29 cellular contexts compared by ENCODE assay signal in genomic region chr16:12536412-12536746, GRCh38.
DNase-seq lines count a peak whose midpoint lies in the region; TF ChIP-seq lines count a peak whose summit lies in the region.
"Had no signal": no experiment of that assay in that cellular context is flagged by ENCODE, and none has a peak within 500 bp of the region (broad histone marks: within the 10 kb centered on the region; RNA-seq: fewer than 3 reads in every experiment).

No MANE protein-coding gene starts in this region.

- CTCF ChIA-PET in activated naive CD4-positive, alpha-beta T cell treated with anti-CD3 and anti-CD28 coated beads, Interleukin-2, amount 10 ng/mL, durations not matched to agents 7 days and 5 days (lab: Charles Lee) = interaction anchor here (0.7 to 2.7 kb wide), 8 partner anchors 15 to 281 kb away, joined by 3 to 10 read pairs (median 4); no protein-coding TSS in a partner anchor
- CTCF ChIA-PET in activated CD4-positive, alpha-beta memory T cell treated with anti-CD3 and anti-CD28 coated beads for 36 hours (lab: Charles Lee) = interaction anchor here (0.8 to 1.6 kb wide), 5 partner anchors 23 to 441 kb away, joined by 3 to 5 read pairs (median 4); no protein-coding TSS in a partner anchor

- no peak overlapping the region for H3K4me3 Mint-ChIP-seq in activated naive CD4-positive, alpha-beta T cell treated with anti-CD3 and anti-CD28 coated beads, Interleukin-2, amount 10 ng/mL, durations not matched to agents 7 days and 5 days
- H3K4me3 Mint-ChIP-seq in activated CD4-positive, alpha-beta memory T cell treated with anti-CD3 and anti-CD28 coated beads for 36 hours = no peak overlapping the region
- peak overlapping the region; percentile 51 for H3K4me3 Mint-ChIP-seq in activated T-helper 1 cell treated with anti-CD3 and anti-CD28 coated beads, Interleukin-12 subunit alpha, Interleukin-12 subunit beta, Interleukin-2, Interleukin-4 antibody, amounts not matched to agents 30 ng/mL and 10 ng/mL and 1 ng/mL, durations not matched to agents 14 hours and 24 hours and 36 hours
- H3K4me3 Mint-ChIP-seq: activated B cell treated with CpG ODN at 0.5 μM for 24 hours; dendritic cell treated with granulocyte-macrophage colony-stimulating factor and Interleukin-4, amounts not matched to agents 40 ng/mL and 50 ng/mL, for 4 days; endodermal cell; neural crest cell had no signal

- peaks cover 10 to 99% (median 30%) of the 10 kb centered on the region in 3 donors for H3K4me1 ChIP-seq in esophagus squamous epithelium
- peaks cover 0 to 7% (median 1%) of the 10 kb centered on the region in 4 donors for H3K4me1 ChIP-seq in tibial nerve
- H3K4me1 ChIP-seq: gastrocnemius medialis, pancreas, upper lobe of right lung had no signal

- intact Hi-C loops in activated CD4-positive, alpha-beta memory T cell treated with anti-CD3 and anti-CD28 coated beads for 36 hours (cut with micrococcal nuclease) = loop anchor here (1.0 to 5.0 kb wide), 3 partner anchors 34 to 77 kb away; no protein-coding TSS in a partner anchor
- intact Hi-C loops in activated T-helper 1 cell treated with anti-CD3 and anti-CD28 coated beads, Interleukin-12 subunit alpha, Interleukin-12 subunit beta, Interleukin-2, Interleukin-4 antibody, amounts not matched to agents 30 ng/mL and 10 ng/mL and 1 ng/mL, durations not matched to agents 14 hours and 24 hours and 36 hours (cut with micrococcal nuclease) = loop anchor here (1.0 to 10.0 kb wide), 5 partner anchors 14 to 1439 kb away; partner anchors contain the start of genes GSPT1 and SNX29
- intact Hi-C loops in esophagus squamous epithelium (cut with DNase I) = loop anchor here (5.0 kb wide), 1 partner anchor 139 kb away; no protein-coding TSS in a partner anchor

- no peaks in the 10 kb centered on the region for H3K9me3 Mint-ChIP-seq in activated naive CD4-positive, alpha-beta T cell treated with anti-CD3 and anti-CD28 coated beads, Interleukin-2, amount 10 ng/mL, durations not matched to agents 7 days and 5 days
- no peaks in the 10 kb centered on the region for H3K9me3 Mint-ChIP-seq in activated CD4-positive, alpha-beta memory T cell treated with anti-CD3 and anti-CD28 coated beads for 36 hours
- no peaks in the 10 kb centered on the region for H3K9me3 Mint-ChIP-seq in activated T-helper 1 cell treated with anti-CD3 and anti-CD28 coated beads, Interleukin-12 subunit alpha, Interleukin-12 subunit beta, Interleukin-2, Interleukin-4 antibody, amounts not matched to agents 30 ng/mL and 10 ng/mL and 1 ng/mL, durations not matched to agents 14 hours and 24 hours and 36 hours
- H3K9me3 Mint-ChIP-seq: activated B cell treated with CpG ODN at 0.5 μM for 24 hours; dendritic cell treated with granulocyte-macrophage colony-stimulating factor and Interleukin-4, amounts not matched to agents 40 ng/mL and 50 ng/mL, for 4 days; endodermal cell had no signal

- H3K27me3 Mint-ChIP-seq in activated naive CD4-positive, alpha-beta T cell treated with anti-CD3 and anti-CD28 coated beads, Interleukin-2, amount 10 ng/mL, durations not matched to agents 7 days and 5 days = no peaks in the 10 kb centered on the region
- no peaks in the 10 kb centered on the region for H3K27me3 Mint-ChIP-seq in activated CD4-positive, alpha-beta memory T cell treated with anti-CD3 and anti-CD28 coated beads for 36 hours
- H3K27me3 Mint-ChIP-seq in activated T-helper 1 cell treated with anti-CD3 and anti-CD28 coated beads, Interleukin-12 subunit alpha, Interleukin-12 subunit beta, Interleukin-2, Interleukin-4 antibody, amounts not matched to agents 30 ng/mL and 10 ng/mL and 1 ng/mL, durations not matched to agents 14 hours and 24 hours and 36 hours (ENCODE audit: insufficient read depth) = no peaks in the 10 kb centered on the region
- H3K27me3 Mint-ChIP-seq: activated B cell treated with CpG ODN at 0.5 μM for 24 hours; dendritic cell treated with granulocyte-macrophage colony-stimulating factor and Interleukin-4, amounts not matched to agents 40 ng/mL and 50 ng/mL, for 4 days had no signal

- H3K4me3 ChIP-seq in esophagus squamous epithelium (no peak overlapping the region), tibial nerve (no peak overlapping the region)
- H3K4me3 ChIP-seq: gastrocnemius medialis, hepatocyte, pancreas, PC-9, upper lobe of right lung had no signal

- H3K36me3 ChIP-seq in esophagus squamous epithelium (no peaks in the 10 kb centered on the region), tibial nerve (no peaks in the 10 kb centered on the region)
- H3K36me3 ChIP-seq: gastrocnemius medialis, pancreas, upper lobe of right lung had no signal

- TF ChIP-seq POLR2A in esophagus squamous epithelium (IDR thresholded peaks at IDR 0.05) (no peak), tibial nerve (IDR thresholded peaks at IDR 0.05) (no peak)

- H3K9me3 ChIP-seq in esophagus squamous epithelium (no peaks in the 10 kb centered on the region), tibial nerve (no peaks in the 10 kb centered on the region)
- H3K9me3 ChIP-seq: gastrocnemius medialis, pancreas, upper lobe of right lung had no signal

- H3K27me3 ChIP-seq in esophagus squamous epithelium (no peaks in the 10 kb centered on the region), tibial nerve (no peaks in the 10 kb centered on the region)
- H3K27me3 ChIP-seq: gastrocnemius medialis, hepatocyte, pancreas, upper lobe of right lung had no signal

- no peak for TF ChIP-seq EP300 in tibial nerve (IDR thresholded peaks at IDR 0.05)

- TF ChIP-seq CTCF in esophagus squamous epithelium (IDR thresholded peaks at IDR 0.05) (no peak), tibial nerve (IDR thresholded peaks at IDR 0.05) (no peak)

- WGBS in esophagus squamous epithelium, 2 donors = 63 to 83% methylated on average over 3 to 5 of the region's 5 CpGs
- WGBS in tibial nerve, 2 donors = 91 to 97% methylated on average over 5 of the region's 5 CpGs

- no peak for DNase-seq in activated naive CD4-positive, alpha-beta T cell treated with anti-CD3 and anti-CD28 coated beads, Interleukin-2, amount 10 ng/mL, durations not matched to agents 7 days and 5 days
- no peak for DNase-seq in activated naive CD4-positive, alpha-beta T cell treated with Interleukin-2 at 50 U/mL for 16 hours
- DNase-seq in activated CD4-positive, alpha-beta memory T cell treated with anti-CD3 and anti-CD28 coated beads for 36 hours = no peak
- DNase-seq in activated T-helper 1 cell treated with anti-CD3 and anti-CD28 coated beads, Interleukin-12 subunit alpha, Interleukin-12 subunit beta, Interleukin-2, Interleukin-4 antibody, amounts not matched to agents 30 ng/mL and 10 ng/mL and 1 ng/mL, durations not matched to agents 14 hours and 24 hours and 36 hours (ENCODE audit: low spot score) = no peak
- no peak for DNase-seq in esophagus squamous epithelium (lab: John Stamatoyannopoulos, UW)
- DNase-seq in tibial nerve (ENCODE audit: low spot score in 2 of 2) = no peak
- no peak for DNase-seq in Kasumi-1 (lab: John Stamatoyannopoulos, UW)
- DNase-seq: activated B cell treated with CpG ODN at 0.5 μM for 24 hours; C1 segment of cervical spinal cord; central memory CD4-positive, alpha-beta T cell; DMS79 treated with DMSO at 0.1 percent for 48 hours; gastrocnemius medialis; GF-D8; left cardiac atrium; mammary epithelial cell; NCI-H1092 treated with DMSO at 0.1 percent for 48 hours; NCI-H187 treated with DMSO at 0.1 percent for 48 hours; NCI-H526; NK-92 treated with Interleukin-12 subunit alpha and Interleukin-12 subunit beta, amount 100 ng/mL, for 24 hours; pancreas; PC-9; retina; small intestine; T1000; upper lobe of right lung had no signal

- POLR2A ChIA-PET in activated CD4-positive, alpha-beta memory T cell treated with anti-CD3 and anti-CD28 coated beads for 36 hours (lab: Charles Lee) = interaction anchor here (0.8 to 4.3 kb wide), 10 partner anchors 10 to 267 kb away, joined by 3 to 19 read pairs (median 6); partner anchors contain the start of gene CPPED1

- H3K36me3 Mint-ChIP-seq in activated naive CD4-positive, alpha-beta T cell treated with anti-CD3 and anti-CD28 coated beads, Interleukin-2, amount 10 ng/mL, durations not matched to agents 7 days and 5 days = no peaks in the 10 kb centered on the region
- H3K36me3 Mint-ChIP-seq in activated CD4-positive, alpha-beta memory T cell treated with anti-CD3 and anti-CD28 coated beads for 36 hours = peaks cover 3% of the 10 kb centered on the region
- peaks cover 10% of the 10 kb centered on the region for H3K36me3 Mint-ChIP-seq in activated T-helper 1 cell treated with anti-CD3 and anti-CD28 coated beads, Interleukin-12 subunit alpha, Interleukin-12 subunit beta, Interleukin-2, Interleukin-4 antibody, amounts not matched to agents 30 ng/mL and 10 ng/mL and 1 ng/mL, durations not matched to agents 14 hours and 24 hours and 36 hours (ENCODE audit: low read depth)

- peak overlapping the region in 3 of 4 donors; percentile 22 to 81 (median 79) for H3K27ac ChIP-seq in esophagus squamous epithelium
- H3K27ac ChIP-seq in tibial nerve = no peak overlapping the region
- H3K27ac ChIP-seq: gastrocnemius medialis, hepatocyte, pancreas, PC-9, upper lobe of right lung had no signal

- peaks cover 96% of the 10 kb centered on the region for H3K4me1 Mint-ChIP-seq in activated naive CD4-positive, alpha-beta T cell treated with anti-CD3 and anti-CD28 coated beads, Interleukin-2, amount 10 ng/mL, durations not matched to agents 7 days and 5 days
- H3K4me1 Mint-ChIP-seq in activated CD4-positive, alpha-beta memory T cell treated with anti-CD3 and anti-CD28 coated beads for 36 hours (ENCODE audit: low read depth) = peaks cover 93% of the 10 kb centered on the region
- H3K4me1 Mint-ChIP-seq in activated T-helper 1 cell treated with anti-CD3 and anti-CD28 coated beads, Interleukin-12 subunit alpha, Interleukin-12 subunit beta, Interleukin-2, Interleukin-4 antibody, amounts not matched to agents 30 ng/mL and 10 ng/mL and 1 ng/mL, durations not matched to agents 14 hours and 24 hours and 36 hours (ENCODE audit: low read depth) = peaks cover 98% of the 10 kb centered on the region

- H3K27ac Mint-ChIP-seq in activated naive CD4-positive, alpha-beta T cell treated with anti-CD3 and anti-CD28 coated beads, Interleukin-2, amount 10 ng/mL, durations not matched to agents 7 days and 5 days = peak overlapping the region; percentile 95
- H3K27ac Mint-ChIP-seq in activated CD4-positive, alpha-beta memory T cell treated with anti-CD3 and anti-CD28 coated beads for 36 hours = peak overlapping the region; percentile 96
- H3K27ac Mint-ChIP-seq in activated T-helper 1 cell treated with anti-CD3 and anti-CD28 coated beads, Interleukin-12 subunit alpha, Interleukin-12 subunit beta, Interleukin-2, Interleukin-4 antibody, amounts not matched to agents 30 ng/mL and 10 ng/mL and 1 ng/mL, durations not matched to agents 14 hours and 24 hours and 36 hours = peak overlapping the region; percentile 94
- H3K27ac Mint-ChIP-seq: dendritic cell treated with granulocyte-macrophage colony-stimulating factor and Interleukin-4, amounts not matched to agents 40 ng/mL and 50 ng/mL, for 4 days; endodermal cell had no signal

Comparison
In these comparisons a context has a peak if more than half of its experiments do, and no peak if none do; other contexts are left out.
1. H3K27ac ChIP-seq: peak in esophagus squamous epithelium (3 of 4); none in tibial nerve (0 of 4).
2. Peak in every context shown above with its lines, with median percentiles within 50 percentile points of each other: H3K27ac Mint-ChIP-seq.